ENCODE assay signal across 8 cellular contexts in the genomic region with DNA sequence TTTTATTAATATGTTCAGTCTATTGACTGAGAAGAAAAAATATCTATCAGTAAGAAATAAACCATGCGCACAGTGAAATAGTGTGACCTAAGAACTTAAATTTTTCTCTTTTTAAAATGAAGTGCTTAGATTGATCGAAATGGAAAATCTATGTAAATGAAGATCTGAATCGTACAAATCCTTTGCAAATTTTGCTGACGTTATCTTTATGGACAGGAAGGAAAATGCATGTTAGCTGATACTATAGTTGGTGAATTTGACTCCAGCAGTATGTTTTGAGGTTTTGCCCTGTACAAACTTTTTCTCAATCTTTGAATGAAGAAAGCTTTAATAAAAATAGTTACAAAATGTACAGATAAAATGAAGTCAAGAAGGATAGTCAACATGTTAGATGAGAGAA.
"Had no signal": no experiment of that assay in that cellular context is flagged by ENCODE, and none has a peak within 500 bp of the region (broad histone marks: within the 10 kb centered on the region; RNA-seq: fewer than 3 reads in every experiment).

No MANE protein-coding gene starts in this region.

- ATAC-seq: GM12878 had no signal

- DNase-seq: GDM1, GF-D8 had no signal

- FAIRE-seq: G401.6, GM12878, GM12891, GM12892, GM18507, GM19239 had no signal

- H3K4me3 ChIP-seq: GM12878 had no signal
